Comparison of ENCODE assay signal across 8 cellular contexts in genomic region chr14:100067971-100068959, GRCh38. TPM values are rescaled to one million over a fixed set of nuclear protein-coding genes. Genes with fewer than 3 reads are reported as not detected.
DNase-seq lines count a peak whose midpoint lies in the region; ATAC-seq and TF ChIP-seq lines count a peak whose summit lies in the region.

No MANE protein-coding gene starts in this region.

- H3K9me3 ChIP-seq in mucosa of descending colon (no peaks in the 10 kb centered on the region), HAP-1 (no peaks in the 10 kb centered on the region)

- no peaks in the 10 kb centered on the region for H3K36me3 ChIP-seq in mucosa of descending colon (ENCODE audit: low read depth)
- H3K36me3 ChIP-seq in HAP-1 (replicated peaks): no peaks in the 10 kb centered on the region

- POLR2A ChIA-PET in MCF 10A (lab: Yijun Ruan, JAX): interaction anchor here (1.2 to 2.3 kb wide), 3 partner anchors 36 to 124 kb away, joined by 3 to 5 read pairs (median 4); no protein-coding TSS in a partner anchor

- ATAC-seq in GM19397 (IDR thresholded peaks at IDR 0.05; ENCODE audit: unreplicated experiment) (peak; percentile 31), HG03460 (IDR thresholded peaks at IDR 0.05; ENCODE audit: unreplicated experiment) (peak; percentile 33), mucosa of descending colon (peak; percentile 65)
- ATAC-seq in stimulated activated memory B cell treated with anti-CD40 and anti-IgM and Interleukin-4, amounts not matched to agents 10 μg/mL and 1 μg/mL and 100 μg/mL, for 72 hours: peak; percentile 53

- DNase-seq in UCSD-AML1 (lab: John Stamatoyannopoulos, UW; ENCODE audit: unreplicated experiment): peak; percentile 84
- DNase-seq in MCF 10A (ENCODE audit: unreplicated experiment): peak; percentile 73
- DNase-seq in mucosa of descending colon: peak; percentile 55 to 80 (median 61)
- no peak for DNase-seq in HAP-1 (ENCODE audit: low spot score in 2 of 2)
- DNase-seq in DMS153 treated with DMSO at 0.1 percent for 48 hours (lab: John Stamatoyannopoulos, UW; ENCODE audit: unreplicated experiment): no peak

- H3K27me3 ChIP-seq in HAP-1 (ENCODE audit: low read depth): no peaks in the 10 kb centered on the region

- peaks cover 29% of the 10 kb centered on the region for H3K4me1 Mint-ChIP-seq in MCF 10A (ENCODE audit: insufficient read depth, unreplicated experiment)
- H3K4me1 Mint-ChIP-seq in stimulated activated memory B cell treated with anti-CD40 and anti-IgM and Interleukin-4, amounts not matched to agents 10 μg/mL and 1 μg/mL and 100 μg/mL, for 72 hours: peaks cover 98% of the 10 kb centered on the region

- CTCF ChIA-PET in MCF 10A (lab: Yijun Ruan, JAX): interaction anchor here (0.6 to 10.6 kb wide), 6 partner anchors 23 to 293 kb away, joined by 3 to 188 read pairs (median 4); no protein-coding TSS in a partner anchor

- peaks cover 3% of the 10 kb centered on the region for H3K4me1 ChIP-seq in mucosa of descending colon (ENCODE audit: low read depth)
- H3K4me1 ChIP-seq in HAP-1: no peaks in the 10 kb centered on the region

- in situ Hi-C loops in HAP-1 (cut with MboI; ENCODE audit: low sequenced_read_pairs): no loop called here

- no peak overlapping the region for H3K4me3 ChIP-seq in mucosa of descending colon
- no peak overlapping the region for H3K4me3 ChIP-seq in HAP-1

- intact Hi-C loops in MCF 10A (cut with micrococcal nuclease) (no loop called here), mucosa of descending colon (cut with DNase I, micrococcal nuclease) (no loop called here)

- TF ChIP-seq CTCF in MCF 10A (IDR thresholded peaks at IDR 0.05; ENCODE audit: unreplicated experiment) (no peak), mucosa of descending colon (IDR thresholded peaks at IDR 0.05) (no peak)

- H3K36me3 Mint-ChIP-seq in MCF 10A (ENCODE audit: insufficient read depth, unreplicated experiment): no peaks in the 10 kb centered on the region
- peaks cover 19% of the 10 kb centered on the region for H3K36me3 Mint-ChIP-seq in stimulated activated memory B cell treated with anti-CD40 and anti-IgM and Interleukin-4, amounts not matched to agents 10 μg/mL and 1 μg/mL and 100 μg/mL, for 72 hours

- BruUV-seq in MCF 10A (replicated peaks; lab: Mats Ljungman, UMichigan): no TSS peak

- peak overlapping the region; percentile 78 for H3K27ac Mint-ChIP-seq in MCF 10A (ENCODE audit: low read depth, unreplicated experiment)
- peak overlapping the region; percentile 97 for H3K27ac Mint-ChIP-seq in stimulated activated memory B cell treated with anti-CD40 and anti-IgM and Interleukin-4, amounts not matched to agents 10 μg/mL and 1 μg/mL and 100 μg/mL, for 72 hours

- no peak overlapping the region for H3K4me3 Mint-ChIP-seq in MCF 10A (ENCODE audit: unreplicated experiment)
- peak overlapping the region; percentile 84 for H3K4me3 Mint-ChIP-seq in stimulated activated memory B cell treated with anti-CD40 and anti-IgM and Interleukin-4, amounts not matched to agents 10 μg/mL and 1 μg/mL and 100 μg/mL, for 72 hours

- no peaks in the 10 kb centered on the region for H3K27me3 Mint-ChIP-seq in MCF 10A (ENCODE audit: insufficient read depth, unreplicated experiment)
- H3K27me3 Mint-ChIP-seq in stimulated activated memory B cell treated with anti-CD40 and anti-IgM and Interleukin-4, amounts not matched to agents 10 μg/mL and 1 μg/mL and 100 μg/mL, for 72 hours: no peaks in the 10 kb centered on the region

- H3K9me3 Mint-ChIP-seq in MCF 10A (ENCODE audit: unreplicated experiment): peaks cover 9% of the 10 kb centered on the region
- H3K9me3 Mint-ChIP-seq in stimulated activated memory B cell treated with anti-CD40 and anti-IgM and Interleukin-4, amounts not matched to agents 10 μg/mL and 1 μg/mL and 100 μg/mL, for 72 hours: no peaks in the 10 kb centered on the region

RNA-seq across cellular contexts. Expression of gene EVL, which starts 3.0 kb away (rescaled TPM):
- 52.5 and 55.4 TPM in 2 replicates for total RNA-seq in MCF 10A (2022)
- 10 to 100 TPM; 32.0 to 42.8 (median 36.0) TPM for total RNA-seq in mucosa of descending colon

Comparison
In these comparisons a context has a peak if more than half of its experiments do, and no peak if none do; other contexts are left out.
1. DNase-seq: peak in UCSD-AML1 (single experiment), MCF 10A (single experiment) and mucosa of descending colon (3 of 3); none in HAP-1 (0 of 2) and DMS153 treated with DMSO at 0.1 percent for 48 hours (single experiment).
2. Peak in every context shown above with its lines, with median percentiles within 50 percentile points of each other: ATAC-seq.